19 cellular contexts compared by ENCODE assay signal in genomic region chr4:120096508-120097297, GRCh38. TPM values are rescaled to one million over a fixed set of nuclear protein-coding genes. Genes with fewer than 3 reads are reported as not detected.
DNase-seq lines count a peak whose midpoint lies in the region; ATAC-seq, FAIRE-seq and TF ChIP-seq lines count a peak whose summit lies in the region.
"Had no signal": no experiment of that assay in that cellular context is flagged by ENCODE, and none has a peak within 500 bp of the region (broad histone marks: within the 10 kb centered on the region; RNA-seq: fewer than 3 reads in every experiment).

No MANE protein-coding gene starts in this region.

- H3K4me3 ChIP-seq in PC-3 (ENCODE audit: low read length) (no peak overlapping the region), ovary (no peak overlapping the region), tibial nerve (no peak overlapping the region)
- H3K4me3 ChIP-seq: GM12878, SJSA1 had no signal

- peak; percentile 21 for DNase-seq in EH (ENCODE audit: low read depth)
- peak; percentile 30 for DNase-seq in PC-3
- peak in 1 of 2 donors; percentile 50 for DNase-seq in foreskin keratinocyte
- no peak for DNase-seq in activated gamma-delta T cell treated with Interleukin-2 at 50 U/mL for 16 hours
- no peak for DNase-seq in ovary
- no peak for DNase-seq in RKO (ENCODE audit: low spot score)
- DNase-seq in tibial nerve (ENCODE audit: low spot score in 2 of 2): no peak
- DNase-seq: GOT3, HCEC 1CT, KG1, NCI-H1092 treated with DMSO at 0.1 percent for 48 hours, NCI-H146, NCI-H2029, NCI-H2227 treated with DMSO at 0.1 percent for 48 hours, NCI-H510A, SW 1271 had no signal

- peak overlapping the region; percentile 48 for H3K27ac ChIP-seq in PC-3 (ENCODE audit: low read length)
- no peak overlapping the region for H3K27ac ChIP-seq in foreskin keratinocyte
- H3K27ac ChIP-seq in ovary: no peak overlapping the region
- H3K27ac ChIP-seq in tibial nerve: no peak overlapping the region
- H3K27ac ChIP-seq: SJSA1 had no signal

- H3K36me3 ChIP-seq in PC-3 (ENCODE audit: low read depth, low read length) (no peaks in the 10 kb centered on the region), ovary (no peaks in the 10 kb centered on the region), tibial nerve (no peaks in the 10 kb centered on the region)
- H3K36me3 ChIP-seq: SJSA1 had no signal

- H3K27me3 ChIP-seq in PC-3 (ENCODE audit: low read length) (no peaks in the 10 kb centered on the region), foreskin keratinocyte (no peaks in the 10 kb centered on the region), ovary (no peaks in the 10 kb centered on the region), tibial nerve (no peaks in the 10 kb centered on the region)

- H3K4me2 ChIP-seq in PC-3 (ENCODE audit: low read length): peak overlapping the region; percentile 44

- no peak overlapping the region for H3K9ac ChIP-seq in PC-3 (ENCODE audit: low read length)

- peak; percentile 90 for FAIRE-seq in endometrium (lab: Jason Lieb, UNC)
- FAIRE-seq: GM12878 had no signal

- H3F3A ChIP-seq in PC-3 (ENCODE audit: low read length, unreplicated experiment): no peaks in the 10 kb centered on the region

- H3K79me2 ChIP-seq in PC-3 (ENCODE audit: low read length): no peaks in the 10 kb centered on the region

- H3K9me2 ChIP-seq in PC-3 (replicated peaks; ENCODE audit: low read length): no peaks in the 10 kb centered on the region

- TF ChIP-seq CTCF in PC-3 (conservative IDR thresholded peaks at IDR 0.05; ENCODE audit: low read depth, low read length) (no peak), foreskin keratinocyte (conservative IDR thresholded peaks at IDR 0.05) (no peak), ovary (IDR thresholded peaks at IDR 0.05) (no peak), tibial nerve (IDR thresholded peaks at IDR 0.05) (no peak)

- 70 to 75% (median 73%) methylated on average over 2 of the region's 2 CpGs for WGBS in ovary, 3 donors
- 64 to 71% methylated on average over 2 of the region's 2 CpGs for WGBS in tibial nerve, 2 donors

- CTCF ChIA-PET in PC-3 (lab: Charles Lee): no interaction called here

- POLR2A ChIA-PET in PC-3 (lab: Charles Lee; ENCODE audit: unreplicated experiment): no interaction called here

- no peak for TF ChIP-seq POLR2A in ovary (IDR thresholded peaks at IDR 0.05)
- no peak for TF ChIP-seq POLR2A in tibial nerve (IDR thresholded peaks at IDR 0.05)

- H3K9me3 ChIP-seq in PC-3 (ENCODE audit: low read length) (no peaks in the 10 kb centered on the region), ovary (no peaks in the 10 kb centered on the region), tibial nerve (no peaks in the 10 kb centered on the region)
- H3K9me3 ChIP-seq: SJSA1 had no signal

- H2AFZ ChIP-seq in PC-3 (ENCODE audit: low read length): no peak overlapping the region

- peaks cover 4% of the 10 kb centered on the region; the same call in 1 of the 2 replicates for H3K4me1 ChIP-seq in PC-3 (ENCODE audit: insufficient read depth, low read length)
- no peaks in the 10 kb centered on the region for H3K4me1 ChIP-seq in foreskin keratinocyte
- H3K4me1 ChIP-seq in ovary (ENCODE audit: insufficient read depth): no peaks in the 10 kb centered on the region
- no peaks in the 10 kb centered on the region for H3K4me1 ChIP-seq in tibial nerve
- H3K4me1 ChIP-seq: SJSA1 had no signal

- peak; percentile 92 for ATAC-seq in PC-3
- peak; percentile 71 for ATAC-seq in foreskin keratinocyte
- ATAC-seq: GM12878 had no signal

- no peak for TF ChIP-seq EP300 in ovary (IDR thresholded peaks at IDR 0.05)
- TF ChIP-seq EP300 in tibial nerve (IDR thresholded peaks at IDR 0.05): no peak

- no peaks in the 10 kb centered on the region for H4K20me1 ChIP-seq in PC-3 (ENCODE audit: low read length)

- intact Hi-C loops in PC-3 (cut with micrococcal nuclease) (no loop called here), ovary (cut with DNase I) (no loop called here)

- BruUV-seq in PC-3 (replicated peaks; lab: Mats Ljungman, UMichigan): no TSS peak

RNA-seq across cellular contexts. Expression of gene MAD2L1, which starts 30.1 kb away (rescaled TPM):
- total RNA-seq in PC-3 (2014; rRNA removed): 53.9 and 76.6 TPM in 2 replicates
- 56.0 and 75.7 TPM in 2 replicates for total RNA-seq in foreskin keratinocyte
- polyA plus RNA-seq in foreskin keratinocyte: 51.6 and 74.6 TPM in 2 replicates
- 1 to 10 TPM in 6 of 7 donors, under 1 TPM in 1; 0.95 to 5.2 (median 1.9) TPM for total RNA-seq in ovary
- 1 to 10 TPM; 3.8 to 4.0 TPM for polyA plus RNA-seq in ovary
- total RNA-seq in tibial nerve: 1 to 10 TPM in 2 of 4 donors, under 1 TPM in 2; 0.21 to 3.3 (median 1.4) TPM

Comparison
In these comparisons a context has a peak if more than half of its experiments do, and no peak if none do; other contexts are left out.
1. DNase-seq: peak in EH (single experiment) and PC-3 (single experiment); none in activated gamma-delta T cell treated with Interleukin-2 at 50 U/mL for 16 hours (single experiment), ovary (0 of 5), RKO (single experiment) and tibial nerve (0 of 2).